14 cellular contexts compared by ENCODE assay signal in the genomic region with DNA sequence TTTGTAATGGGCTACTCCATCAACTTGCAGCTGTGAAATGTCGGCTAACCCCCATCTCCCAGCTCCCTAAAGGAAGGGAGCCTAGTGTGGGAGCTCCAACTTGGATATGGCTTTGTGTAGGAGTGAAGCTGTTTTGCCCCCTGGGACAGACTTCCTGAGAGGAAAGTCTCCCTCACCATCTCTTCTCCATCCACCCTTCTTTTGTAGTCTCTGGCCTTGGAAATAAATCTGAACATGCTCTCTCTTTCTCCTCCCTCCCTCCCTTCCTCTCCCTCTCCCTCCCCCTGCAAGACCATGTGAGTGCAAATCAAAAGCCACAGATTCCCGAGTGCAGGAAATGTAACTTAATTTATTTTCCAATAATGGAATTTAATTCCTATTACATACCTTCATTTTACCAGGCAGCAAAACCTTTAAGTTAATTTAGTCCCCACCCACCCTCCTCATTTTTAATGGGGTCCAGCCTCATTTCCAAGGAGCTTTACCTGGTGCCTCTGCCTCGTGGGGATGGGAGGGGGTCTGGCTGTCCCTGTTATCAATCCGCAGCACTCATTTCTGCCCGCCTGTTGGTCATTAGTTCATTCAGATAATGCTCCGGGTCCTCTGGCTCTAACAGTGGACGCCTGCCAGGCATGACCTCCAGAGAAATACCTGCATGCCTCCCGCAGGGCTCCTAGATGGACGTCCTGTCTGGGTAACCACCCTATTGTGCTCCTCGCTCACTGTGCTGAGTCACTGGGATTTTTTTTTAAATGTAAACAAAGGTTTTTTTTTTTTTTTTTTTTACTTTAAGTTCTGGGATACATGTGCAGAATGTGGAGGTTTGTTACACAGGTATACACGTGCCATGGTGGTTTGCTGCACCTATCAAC.
A peak's percentile ranks its signal among the peaks of the same experiment; 100 is the strongest.
DNase-seq lines count a peak whose midpoint lies in the region; ATAC-seq and TF ChIP-seq lines count a peak whose summit lies in the region.
"Had no signal": no experiment of that assay in that cellular context is flagged by ENCODE, and none has a peak within 500 bp of the region (broad histone marks: within the 10 kb centered on the region; RNA-seq: fewer than 3 reads in every experiment).

No MANE protein-coding gene starts in this region.

- H3K4me3 ChIP-seq in stomach = no peak overlapping the region
- H3K4me3 ChIP-seq: lung, ovary had no signal

- intact Hi-C loops in stomach (cut with DNase I; ENCODE audit: low total_unique reads) = no loop called here

- no peak for TF ChIP-seq CTCF in foreskin keratinocyte (conservative IDR thresholded peaks at IDR 0.05)
- TF ChIP-seq CTCF in stomach (IDR thresholded peaks at IDR 0.05) = no peak

- no peaks in the 10 kb centered on the region for H3K27me3 Mint-ChIP-seq in activated naive CD8-positive, alpha-beta T cell treated with anti-CD3 and anti-CD28 coated beads, Interleukin-2, amount 50 U/mL, for 24 hours
- H3K27me3 Mint-ChIP-seq: activated naive CD8-positive, alpha-beta T cell treated with anti-CD3 and anti-CD28 coated beads, Interleukin-2, amount 10 ng/mL, durations not matched to agents 7 days and 5 days had no signal

- peak; percentile 17 for DNase-seq in SIG-M5 treated with dmso at 0.1 percent for 504 hours (lab: John Stamatoyannopoulos, UW; ENCODE audit: unreplicated experiment)
- DNase-seq in SIG-M5 (lab: John Stamatoyannopoulos, UW) = no peak
- DNase-seq in SK-N-DZ (ENCODE audit: low spot score) = peak; percentile 75
- peak in 1 of 2 donors; percentile 28 for DNase-seq in foreskin keratinocyte
- DNase-seq in stomach = peak; percentile 58
- DNase-seq in NCI-H1436 treated with DMSO at 0.1 percent for 48 hours (lab: John Stamatoyannopoulos, UW) = no peak
- DNase-seq in NCI-H2081 (lab: John Stamatoyannopoulos, UW) = no peak
- DNase-seq in activated naive CD8-positive, alpha-beta T cell treated with anti-CD3 and anti-CD28 coated beads, Interleukin-2, amount 50 U/mL, for 24 hours = no peak
- DNase-seq: ACHN; activated naive CD8-positive, alpha-beta T cell treated with anti-CD3 and anti-CD28 coated beads, Interleukin-2, amount 10 ng/mL, durations not matched to agents 7 days and 5 days; DMS79; ovary had no signal

- peak; percentile 46 for ATAC-seq in foreskin keratinocyte
- ATAC-seq in activated naive CD8-positive, alpha-beta T cell treated with anti-CD3 and anti-CD28 coated beads, Interleukin-2, amount 50 U/mL, for 24 hours = no peak

- no peak for TF ChIP-seq EP300 in stomach (IDR thresholded peaks at IDR 0.05)

- H3K27ac ChIP-seq in foreskin keratinocyte = no peak overlapping the region
- H3K27ac ChIP-seq in stomach = no peak overlapping the region
- H3K27ac ChIP-seq: ovary had no signal

- 28 to 46% (median 36%) methylated on average over 11 of the region's 11 CpGs for WGBS in stomach, 5 donors

- H3K4me3 Mint-ChIP-seq in activated naive CD8-positive, alpha-beta T cell treated with anti-CD3 and anti-CD28 coated beads, Interleukin-2, amount 50 U/mL, for 24 hours = no peak overlapping the region
- H3K4me3 Mint-ChIP-seq: activated naive CD8-positive, alpha-beta T cell treated with anti-CD3 and anti-CD28 coated beads, Interleukin-2, amount 10 ng/mL, durations not matched to agents 7 days and 5 days; dendritic cell treated with granulocyte-macrophage colony-stimulating factor and Interleukin-4, amounts not matched to agents 40 ng/mL and 50 ng/mL, for 4 days had no signal

- peaks cover 10% of the 10 kb centered on the region for H3K9me3 Mint-ChIP-seq in activated naive CD8-positive, alpha-beta T cell treated with anti-CD3 and anti-CD28 coated beads, Interleukin-2, amount 50 U/mL, for 24 hours
- H3K9me3 Mint-ChIP-seq: dendritic cell treated with granulocyte-macrophage colony-stimulating factor and Interleukin-4, amounts not matched to agents 40 ng/mL and 50 ng/mL, for 4 days had no signal

- no peaks in the 10 kb centered on the region for H3K36me3 ChIP-seq in stomach
- H3K36me3 ChIP-seq: ovary had no signal

- TF ChIP-seq POLR2A in stomach (IDR thresholded peaks at IDR 0.05) = no peak

- H3K4me1 Mint-ChIP-seq in activated naive CD8-positive, alpha-beta T cell treated with anti-CD3 and anti-CD28 coated beads, Interleukin-2, amount 50 U/mL, for 24 hours = no peaks in the 10 kb centered on the region
- H3K4me1 Mint-ChIP-seq: activated naive CD8-positive, alpha-beta T cell treated with anti-CD3 and anti-CD28 coated beads, Interleukin-2, amount 10 ng/mL, durations not matched to agents 7 days and 5 days had no signal

- H3K27me3 ChIP-seq in foreskin keratinocyte (no peaks in the 10 kb centered on the region), stomach (no peaks in the 10 kb centered on the region)
- H3K27me3 ChIP-seq: ovary had no signal

- no peaks in the 10 kb centered on the region for H3K9me3 ChIP-seq in stomach
- H3K9me3 ChIP-seq: ovary had no signal

- H3K4me1 ChIP-seq in foreskin keratinocyte (peaks cover 32% of the 10 kb centered on the region), stomach (no peaks in the 10 kb centered on the region)

- H3K36me3 Mint-ChIP-seq in activated naive CD8-positive, alpha-beta T cell treated with anti-CD3 and anti-CD28 coated beads, Interleukin-2, amount 50 U/mL, for 24 hours (ENCODE audit: low read depth) = no peaks in the 10 kb centered on the region
- H3K36me3 Mint-ChIP-seq: activated naive CD8-positive, alpha-beta T cell treated with anti-CD3 and anti-CD28 coated beads, Interleukin-2, amount 10 ng/mL, durations not matched to agents 7 days and 5 days had no signal

- no peak overlapping the region for H3K27ac Mint-ChIP-seq in activated naive CD8-positive, alpha-beta T cell treated with anti-CD3 and anti-CD28 coated beads, Interleukin-2, amount 50 U/mL, for 24 hours
- H3K27ac Mint-ChIP-seq: activated naive CD8-positive, alpha-beta T cell treated with anti-CD3 and anti-CD28 coated beads, Interleukin-2, amount 10 ng/mL, durations not matched to agents 7 days and 5 days had no signal

Comparison
In these comparisons a context has a peak if more than half of its experiments do, and no peak if none do; other contexts are left out.
1. DNase-seq: peak in SIG-M5 treated with dmso at 0.1 percent for 504 hours (single experiment), SK-N-DZ (single experiment) and stomach (single experiment); none in SIG-M5 (single experiment), NCI-H1436 treated with DMSO at 0.1 percent for 48 hours (single experiment), NCI-H2081 (0 of 2) and activated naive CD8-positive, alpha-beta T cell treated with anti-CD3 and anti-CD28 coated beads, Interleukin-2, amount 50 U/mL, for 24 hours (single experiment).